Comparison of ENCODE assay signal across 25 cellular contexts in the genomic region with DNA sequence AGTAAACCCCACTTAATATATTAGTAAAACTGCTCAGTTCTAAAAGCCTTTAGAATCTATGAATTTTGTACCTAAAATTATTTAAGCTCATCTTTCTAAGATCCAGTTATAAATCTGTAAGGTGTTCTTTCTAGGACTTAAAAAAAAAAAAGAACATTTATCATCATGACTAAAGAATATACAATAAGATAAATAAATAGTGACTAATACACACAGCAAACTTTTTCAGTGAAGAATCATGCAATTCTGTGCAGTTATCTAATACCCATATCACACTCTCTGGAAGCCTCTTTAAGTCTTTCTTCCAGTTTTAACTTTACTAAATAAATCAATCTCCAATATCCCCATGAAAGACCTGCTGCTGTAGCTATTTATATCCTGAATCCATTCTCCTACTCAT.
"Had no signal": no experiment of that assay in that cellular context is flagged by ENCODE, and none has a peak within 500 bp of the region (broad histone marks: within the 10 kb centered on the region; RNA-seq: fewer than 3 reads in every experiment).

No MANE protein-coding gene starts in this region.

- H3K27me3 ChIP-seq: brain microvascular endothelial cell, right lobe of liver, thyroid gland, upper lobe of right lung had no signal

- H3K9me3 Mint-ChIP-seq: activated naive CD8-positive, alpha-beta T cell treated with anti-CD3 and anti-CD28 coated beads, Interleukin-2, amount 50 U/mL, for 24 hours; activated T-helper 1 cell treated with anti-CD3 and anti-CD28 coated beads, Interleukin-12 subunit alpha, Interleukin-12 subunit beta, Interleukin-2, Interleukin-4 antibody, amounts not matched to agents 30 ng/mL and 10 ng/mL and 1 ng/mL, durations not matched to agents 14 hours and 24 hours and 36 hours; nephron progenitor cell; T-helper 2 cell treated with Interferon-gamma antibody and Interleukin-4, amounts not matched to agents 5 μg/mL and 100 μg/mL, for 36 hours had no signal

- H3K4me1 ChIP-seq: right lobe of liver, upper lobe of right lung had no signal

- H3K27ac Mint-ChIP-seq: activated CD8-positive, alpha-beta T cell treated with anti-CD3 and anti-CD28 coated beads, Interleukin-2, amount 10 ng/mL, durations not matched to agents 7 days and 5 days; activated naive CD8-positive, alpha-beta T cell treated with anti-CD3 and anti-CD28 coated beads, Interleukin-2, amount 50 U/mL, for 24 hours; activated T-helper 1 cell treated with anti-CD3 and anti-CD28 coated beads, Interleukin-12 subunit alpha, Interleukin-12 subunit beta, Interleukin-2, Interleukin-4 antibody, amounts not matched to agents 30 ng/mL and 10 ng/mL and 1 ng/mL, durations not matched to agents 14 hours and 24 hours and 36 hours; nephron progenitor cell; T-helper 2 cell treated with Interferon-gamma antibody and Interleukin-4, amounts not matched to agents 5 μg/mL and 100 μg/mL, for 36 hours had no signal

- DNase-seq: activated CD4-positive, alpha-beta T cell treated with anti-CD3 and anti-CD28 coated beads, Interleukin-2, amount 50 U/mL, for 1 hour; activated CD4-positive, CD25-positive, alpha-beta regulatory T cell treated with anti-CD3 and anti-CD28 coated beads, Interleukin-2, amount 50 U/mL, for 72 hours; activated CD8-positive, alpha-beta T cell treated with anti-CD3 and anti-CD28 coated beads, Interleukin-2, amount 10 ng/mL, durations not matched to agents 7 days and 5 days; activated gamma-delta T cell; activated naive CD4-positive, alpha-beta T cell treated with anti-CD3 and anti-CD28 coated beads, Interleukin-2, amount 50 U/mL, for 16 hours; activated naive CD8-positive, alpha-beta T cell treated with anti-CD3 and anti-CD28 coated beads, Interleukin-2, amount 50 U/mL, for 24 hours; anterior cingulate cortex; brain microvascular endothelial cell; central memory CD4-positive, alpha-beta T cell; effector CD8-positive, alpha-beta T cell; left colon; mesendoderm; mucosa of descending colon; nephron progenitor cell; right lobe of liver; small intestine; stimulated activated naive CD4-positive, alpha-beta T cell; thyroid gland; upper lobe of right lung; WERI-Rb-1 had no signal

- H3K4me3 ChIP-seq: mucosa of descending colon, right lobe of liver, thyroid gland, upper lobe of right lung had no signal

- H3K4me1 Mint-ChIP-seq: activated naive CD8-positive, alpha-beta T cell treated with anti-CD3 and anti-CD28 coated beads, Interleukin-2, amount 50 U/mL, for 24 hours had no signal

- ATAC-seq: activated CD8-positive, alpha-beta T cell treated with anti-CD3 and anti-CD28 coated beads, Interleukin-2, amount 10 ng/mL, durations not matched to agents 7 days and 5 days; activated naive CD8-positive, alpha-beta T cell treated with anti-CD3 and anti-CD28 coated beads, Interleukin-2, amount 50 U/mL, for 24 hours; esophagus mucosa; left colon; mucosa of descending colon; right lobe of liver; upper lobe of right lung had no signal

- H3K4me3 Mint-ChIP-seq: activated CD8-positive, alpha-beta T cell treated with anti-CD3 and anti-CD28 coated beads, Interleukin-2, amount 10 ng/mL, durations not matched to agents 7 days and 5 days; activated naive CD8-positive, alpha-beta T cell treated with anti-CD3 and anti-CD28 coated beads, Interleukin-2, amount 50 U/mL, for 24 hours; activated T-helper 1 cell treated with anti-CD3 and anti-CD28 coated beads, Interleukin-12 subunit alpha, Interleukin-12 subunit beta, Interleukin-2, Interleukin-4 antibody, amounts not matched to agents 30 ng/mL and 10 ng/mL and 1 ng/mL, durations not matched to agents 14 hours and 24 hours and 36 hours; nephron progenitor cell; T-helper 2 cell treated with Interferon-gamma antibody and Interleukin-4, amounts not matched to agents 5 μg/mL and 100 μg/mL, for 36 hours had no signal

- H3K9me3 ChIP-seq: mucosa of descending colon, right lobe of liver, thyroid gland, upper lobe of right lung had no signal

- FAIRE-seq: keratinocyte, small intestine, TTC549 had no signal

- H3K36me3 ChIP-seq: right lobe of liver had no signal

- H3K27me3 Mint-ChIP-seq: activated naive CD8-positive, alpha-beta T cell treated with anti-CD3 and anti-CD28 coated beads, Interleukin-2, amount 50 U/mL, for 24 hours had no signal

- H3K27ac ChIP-seq: brain microvascular endothelial cell, right lobe of liver, thyroid gland, upper lobe of right lung, WERI-Rb-1 had no signal
